Comparison of ENCODE assay signal across 17 cellular contexts in genomic region chr2:68565858-68566257, GRCh38.
DNase-seq lines count a peak whose midpoint lies in the region; ATAC-seq, FAIRE-seq and TF ChIP-seq lines count a peak whose summit lies in the region.
"Had no signal": no experiment of that assay in that cellular context is flagged by ENCODE, and none has a peak within 500 bp of the region (broad histone marks: within the 10 kb centered on the region; RNA-seq: fewer than 3 reads in every experiment).

No MANE protein-coding gene starts in this region.

- no peak overlapping the region for H2BK20ac ChIP-seq in IMR-90 (ENCODE audit: low read depth, low read length)

- H2BK15ac ChIP-seq in IMR-90 (ENCODE audit: low read depth, low read length): no peak overlapping the region

- H2BK5ac ChIP-seq in IMR-90 (ENCODE audit: low read depth, low read length, poor library complexity, severe bottlenecking): no peak overlapping the region

- intact Hi-C loops in IMR-90 (cut with micrococcal nuclease): no loop called here

- no peak for TF ChIP-seq RAD21 in IMR-90 (IDR thresholded peaks at IDR 0.05; ENCODE audit: low read length)

- peaks cover 17% of the 10 kb centered on the region for H3K4me1 Mint-ChIP-seq in astrocyte (ENCODE audit: low read depth, unreplicated experiment)
- H3K4me1 Mint-ChIP-seq: WTC11 had no signal

- no peak overlapping the region for H3K27ac Mint-ChIP-seq in astrocyte (ENCODE audit: unreplicated experiment)
- H3K27ac Mint-ChIP-seq: WTC11 had no signal

- no peak overlapping the region for H3K23ac ChIP-seq in IMR-90 (ENCODE audit: low read depth, low read length)

- no peak overlapping the region for H3K4ac ChIP-seq in IMR-90 (ENCODE audit: low read depth, low read length)

- WGBS in IMR-90 (ENCODE audit: extremely low coverage in 2 of 2, insufficient read length in 1 of 2), 2 experiments: 100% methylated on average over 1 of the region's 4 CpGs; no CpG with 5 or more reads in 1 of the 2 experiments

- FAIRE-seq in astrocyte (lab: Jason Lieb, UNC): no peak

- BruUV-seq in IMR-90 (replicated peaks; lab: Mats Ljungman, UMichigan): no TSS peak

- no peaks in the 10 kb centered on the region for H3K9me3 Mint-ChIP-seq in astrocyte (ENCODE audit: unreplicated experiment)
- H3K9me3 Mint-ChIP-seq: WTC11 had no signal

- POLR2A ChIA-PET in IMR-90 (lab: Charles Lee; ENCODE audit: unreplicated experiment) (no interaction called here), GM10248 (lab: Yijun Ruan, JAX) (no interaction called here)

- no peak overlapping the region for H4K8ac ChIP-seq in IMR-90 (ENCODE audit: low read depth in 2 of 2, low read length in 2 of 2)

- no peaks in the 10 kb centered on the region for H3K9me3 ChIP-seq in IMR-90 (ENCODE audit: control insufficient read depth, insufficient read depth, low read length)
- no peaks in the 10 kb centered on the region for H3K9me3 ChIP-seq in astrocyte (ENCODE audit: insufficient read depth, low read depth, low read length)
- H3K9me3 ChIP-seq: gastroesophageal sphincter, HAP-1 had no signal

- in situ Hi-C loops in Caki2 (cut with HindIII; ENCODE audit: low pct_unique_long_range_greater_than_20kb, low sequenced_read_pairs): no loop called here
- in situ Hi-C loops in IMR-90 (cut with MboI; ENCODE audit: low sequenced_read_pairs): no loop called here

- H2AFZ ChIP-seq in IMR-90 (replicated peaks; ENCODE audit: low read length, poor library complexity) (no peak overlapping the region), astrocyte (ENCODE audit: low read depth, low read length) (no peak overlapping the region)

- H2AK9ac ChIP-seq in IMR-90 (replicated peaks; ENCODE audit: low read depth, low read length, poor library complexity): no peak overlapping the region

- ATAC-seq in IMR-90 (ENCODE audit: low read depth): peak; percentile 60
- no peak for ATAC-seq in GM21576 (IDR thresholded peaks at IDR 0.05; ENCODE audit: unreplicated experiment)
- ATAC-seq: gastroesophageal sphincter, sciatic nerve, WTC11 had no signal

- CTCF ChIA-PET in IMR-90 (lab: Yijun Ruan, JAX) (no interaction called here), GM10248 (lab: Yijun Ruan, JAX) (no interaction called here)

- H3K9ac ChIP-seq in IMR-90 (ENCODE audit: low read depth, low read length) (no peak overlapping the region), astrocyte (ENCODE audit: low read length) (no peak overlapping the region)

- H3K4me1 ChIP-seq in IMR-90 (ENCODE audit: control insufficient read depth, insufficient read depth, low read length): 0 out of 2 replicates have a peak, but pooled peaks cover 2% of the 10 kb centered on the region
- no peaks in the 10 kb centered on the region for H3K4me1 ChIP-seq in astrocyte (ENCODE audit: insufficient read depth, low read length)
- H3K4me1 ChIP-seq: gastroesophageal sphincter, HAP-1 had no signal

- no peaks in the 10 kb centered on the region for H3K36me3 Mint-ChIP-seq in astrocyte (ENCODE audit: low read depth, unreplicated experiment)
- H3K36me3 Mint-ChIP-seq: WTC11 had no signal

- no peak overlapping the region for H4K5ac ChIP-seq in IMR-90 (ENCODE audit: low read depth, low read length)

- dilution Hi-C loops in IMR-90 (cut with HindIII; ENCODE audit: low sequenced_read_pairs, unreplicated experiment): no loop called here

- peak; percentile 8 for DNase-seq in Caki2 (ENCODE audit: low read depth)
- DNase-seq in IMR-90: peak; percentile 73
- peak; percentile 32 for DNase-seq in astrocyte (ENCODE audit: low read depth)
- DNase-seq in iPS-NIHi7 (ENCODE audit: extremely low spot score): peak; percentile 16
- DNase-seq in activated CD4-positive, CD25-positive, alpha-beta regulatory T cell treated with anti-CD3 and anti-CD28 coated beads, Interleukin-2, amount 50 U/mL, for 72 hours: no peak
- no peak for DNase-seq in activated gamma-delta T cell (lab: John Stamatoyannopoulos, UW)
- no peak for DNase-seq in GM10248 (ENCODE audit: extremely low spot score)
- DNase-seq: activated naive CD4-positive, alpha-beta T cell treated with Interleukin-2 at 50 U/mL for 16 hours; effector memory CD4-positive, alpha-beta T cell; NCI-H187 treated with DMSO at 0.1 percent for 48 hours; NCI-H510A; stimulated activated CD4-positive, alpha-beta T cell treated with anti-CD3 and anti-CD28 coated beads, Interleukin-4, amount 100 ng/mL, for 1 hour had no signal

- H3K27ac ChIP-seq in IMR-90 (ENCODE audit: insufficient read depth, low read length) (no peak overlapping the region), astrocyte (ENCODE audit: low read depth, low read length) (no peak overlapping the region)
- H3K27ac ChIP-seq: gastroesophageal sphincter had no signal

- no peak overlapping the region for H3K18ac ChIP-seq in IMR-90 (ENCODE audit: low read depth, low read length)

- no peaks in the 10 kb centered on the region for H4K20me1 ChIP-seq in IMR-90 (ENCODE audit: insufficient read depth, low read length)
- no peaks in the 10 kb centered on the region for H4K20me1 ChIP-seq in astrocyte (ENCODE audit: insufficient read depth, low read length)

- no peaks in the 10 kb centered on the region for H3K79me1 ChIP-seq in IMR-90 (ENCODE audit: low read depth in 1 of 2, low read length in 2 of 2)

- TF ChIP-seq POLR2A in IMR-90 (IDR thresholded peaks at IDR 0.05; ENCODE audit: low read depth, low read length): no peak

- no peak overlapping the region for H2BK120ac ChIP-seq in IMR-90 (ENCODE audit: low read depth, low read length)

- H3K4me3 ChIP-seq in IMR-90 (ENCODE audit: insufficient read depth, low read depth, low read length) (no peak overlapping the region), astrocyte (ENCODE audit: insufficient read depth, low read depth, low read length) (no peak overlapping the region)
- H3K4me3 ChIP-seq: gastroesophageal sphincter, HAP-1 had no signal

- no peak overlapping the region for H3K4me3 Mint-ChIP-seq in astrocyte (ENCODE audit: unreplicated experiment)
- H3K4me3 Mint-ChIP-seq: WTC11 had no signal

- H3K4me2 ChIP-seq in IMR-90 (ENCODE audit: low read depth, low read length) (no peak overlapping the region), astrocyte (ENCODE audit: low read length) (no peak overlapping the region)

- H4K91ac ChIP-seq in IMR-90 (ENCODE audit: insufficient read depth, low read depth, low read length): no peak overlapping the region

- H3K36me3 ChIP-seq in IMR-90 (ENCODE audit: control insufficient read depth, insufficient read depth, low read length) (no peaks in the 10 kb centered on the region), astrocyte (ENCODE audit: insufficient read depth, low read length) (no peaks in the 10 kb centered on the region)
- H3K36me3 ChIP-seq: gastroesophageal sphincter, HAP-1 had no signal

- no peaks in the 10 kb centered on the region for H3K79me2 ChIP-seq in astrocyte (ENCODE audit: insufficient read depth, low read length)

- H3K14ac ChIP-seq in IMR-90 (replicated peaks; ENCODE audit: low read depth, low read length): no peak overlapping the region

- H3K27me3 Mint-ChIP-seq in astrocyte (ENCODE audit: low read depth, unreplicated experiment): no peaks in the 10 kb centered on the region

- H3K9me1 ChIP-seq in IMR-90 (ENCODE audit: insufficient read depth, low read length): no peaks in the 10 kb centered on the region; the same call in 1 of the 2 replicates

- H3K56ac ChIP-seq in IMR-90 (ENCODE audit: extremely low read depth, insufficient read depth, low read length): no peak overlapping the region

- no peak for TF ChIP-seq CTCF in IMR-90 (conservative IDR thresholded peaks at IDR 0.05; ENCODE audit: low read depth, low read length)
- TF ChIP-seq CTCF in astrocyte (IDR thresholded peaks at IDR 0.05; ENCODE audit: insufficient read depth, low read depth, low read length): no peak
- TF ChIP-seq CTCF in GM10248 (IDR thresholded peaks at IDR 0.05; ENCODE audit: control extremely low read depth, extremely low read depth, low read depth, missing control alignments): no peak

- no peak overlapping the region for H2AK5ac ChIP-seq in IMR-90 (ENCODE audit: low read depth, low read length)

- H3K27me3 ChIP-seq in IMR-90 (ENCODE audit: control insufficient read depth, insufficient read depth, low read length) (no peaks in the 10 kb centered on the region), astrocyte (ENCODE audit: insufficient read depth, low read length) (no peaks in the 10 kb centered on the region)
- H3K27me3 ChIP-seq: gastroesophageal sphincter had no signal

TF ChIP-seq in IMR-90, 13 proteins besides CTCF, POLR2A, EP300 and RAD21:
- peak; percentile 49; the same call in 1 of the 2 replicates for TF ChIP-seq FOS (IDR thresholded peaks at IDR 0.05; ENCODE audit: low read depth, low read length)
- TF ChIP-seq USF2 (IDR thresholded peaks at IDR 0.05; ENCODE audit: low read depth, low read length): no peak
- TF ChIP-seq BHLHE40 (IDR thresholded peaks at IDR 0.05; ENCODE audit: low read depth, low read length): no peak; the same call in 1 of the 2 replicates
- TF ChIP-seq SMC3 (IDR thresholded peaks at IDR 0.05; ENCODE audit: low read depth, low read length): no peak
- no peak for TF ChIP-seq MAFK (IDR thresholded peaks at IDR 0.05; ENCODE audit: low read depth, low read length)
- TF ChIP-seq ELK1 (IDR thresholded peaks at IDR 0.05; ENCODE audit: borderline replicate concordance, low read depth, low read length): no peak
- TF ChIP-seq RCOR1 (IDR thresholded peaks at IDR 0.05; ENCODE audit: insufficient replicate concordance, low read length): no peak

Comparison
In these comparisons a context has a peak if more than half of its experiments do, and no peak if none do; other contexts are left out.
1. DNase-seq: peak in Caki2 (single experiment), IMR-90 (single experiment), astrocyte (single experiment) and iPS-NIHi7 (single experiment); none in activated CD4-positive, CD25-positive, alpha-beta regulatory T cell treated with anti-CD3 and anti-CD28 coated beads, Interleukin-2, amount 50 U/mL, for 72 hours (single experiment), activated gamma-delta T cell (single experiment) and GM10248 (single experiment).